Comparison of ENCODE assay signal across 8 cellular contexts in genomic region chr12:48997719-48998496, GRCh38. TPM values are rescaled to one million over a fixed set of nuclear protein-coding genes. Genes with fewer than 3 reads are reported as not detected.
DNase-seq lines count a peak whose midpoint lies in the region; FAIRE-seq and TF ChIP-seq lines count a peak whose summit lies in the region.

No MANE protein-coding gene starts in this region.

- peak; percentile 30 for TF ChIP-seq POLR2A in GM18526 (IDR thresholded peaks at IDR 0.05; ENCODE audit: extremely low read depth, insufficient read length)
- TF ChIP-seq POLR2A in NB4 (IDR thresholded peaks at IDR 0.05; ENCODE audit: extremely low read depth, insufficient read length), result no peak

- H3K4me3 Mint-ChIP-seq in mesothelial cell of epicardium, result peak overlapping the region; percentile 43

- peaks cover 18% of the 10 kb centered on the region for H3K4me1 Mint-ChIP-seq in mesothelial cell of epicardium

- no peaks in the 10 kb centered on the region for H3K9me3 Mint-ChIP-seq in mesothelial cell of epicardium

- peaks cover 77% of the 10 kb centered on the region for H3K27me3 Mint-ChIP-seq in mesothelial cell of epicardium (ENCODE audit: low read depth)

- peaks cover 18% of the 10 kb centered on the region for H3K36me3 Mint-ChIP-seq in mesothelial cell of epicardium

- peaks cover 46 to 61% (median 55%) of the 10 kb centered on the region in 10 experiments for H3K4me1 ChIP-seq in BLaER1 treated with 17β-estradiol and CSF1 and Interleukin-3, amounts not matched to agents 10 nM and 100 nM

- peaks cover 0 to 49% (median 13%) of the 10 kb centered on the region in 11 experiments; a peak in 13 of 22 replicates for H4K20me1 ChIP-seq in BLaER1 treated with 17β-estradiol and CSF1 and Interleukin-3, amounts not matched to agents 10 nM and 100 nM

- peak overlapping the region; percentile 92 to 100 (median 97) for H3K4me2 ChIP-seq in BLaER1 treated with 17β-estradiol and CSF1 and Interleukin-3, amounts not matched to agents 10 nM and 100 nM

- peaks cover 70 to 85% (median 78%) of the 10 kb centered on the region in 11 experiments for H3K27me3 ChIP-seq in BLaER1 treated with 17β-estradiol and CSF1 and Interleukin-3, amounts not matched to agents 10 nM and 100 nM
- H3K27me3 ChIP-seq in bronchial epithelial cell (ENCODE audit: control insufficient read depth, insufficient read depth, low read length), result peaks cover 5% of the 10 kb centered on the region

- DNase-seq in NB4 (ENCODE audit: low read depth) (peak; percentile 67), bronchial epithelial cell (ENCODE audit: low read depth) (no peak), mesothelial cell of epicardium (ENCODE audit: low spot score in 2 of 2, unreplicated experiment in 2 of 2) (no peak), HCEC 1CT (no peak), hepatic stellate cell (ENCODE audit: low spot score) (no peak), SKM-1 (lab: John Stamatoyannopoulos, UW; ENCODE audit: unreplicated experiment) (no peak)

- no peak overlapping the region for H3K27ac Mint-ChIP-seq in mesothelial cell of epicardium

- FAIRE-seq in bronchial epithelial cell (lab: Jason Lieb, UNC), result no peak

- H3K9me3 ChIP-seq in BLaER1 treated with 17β-estradiol and CSF1 and Interleukin-3, amounts not matched to agents 10 nM and 100 nM (replicated peaks in 1 of 11), result no peaks in the 10 kb centered on the region

- peak overlapping the region; percentile 12 to 78 (median 67); a peak in 20 of 22 replicates for H3K9ac ChIP-seq in BLaER1 treated with 17β-estradiol and CSF1 and Interleukin-3, amounts not matched to agents 10 nM and 100 nM

- peak overlapping the region in 3 of 11 experiments; percentile 3 to 54 (median 35); a peak in 5 of 22 replicates for H3K27ac ChIP-seq in BLaER1 treated with 17β-estradiol and CSF1 and Interleukin-3, amounts not matched to agents 10 nM and 100 nM

- TF ChIP-seq CTCF in NB4 (IDR thresholded peaks at IDR 0.05; ENCODE audit: low read depth, low read length) (peak; percentile 14), bronchial epithelial cell (IDR thresholded peaks at IDR 0.05; ENCODE audit: insufficient read depth, low read length, severe bottlenecking) (no peak), mesothelial cell of epicardium (IDR thresholded peaks at IDR 0.05; ENCODE audit: unreplicated experiment) (no peak)

- H3K4me3 ChIP-seq in BLaER1 treated with 17β-estradiol and CSF1 and Interleukin-3, amounts not matched to agents 10 nM and 100 nM, result peak overlapping the region; percentile 48 to 71 (median 59)
- peak overlapping the region; percentile 78 for H3K4me3 ChIP-seq in NB4 (ENCODE audit: low read depth, low read length)
- peak overlapping the region; percentile 37 for H3K4me3 ChIP-seq in bronchial epithelial cell (ENCODE audit: low read depth, low read length)

- H3K36me3 ChIP-seq in BLaER1 treated with 17β-estradiol and CSF1 and Interleukin-3, amounts not matched to agents 10 nM and 100 nM, result peaks cover 13 to 28% (median 19%) of the 10 kb centered on the region in 11 experiments
- H3K36me3 ChIP-seq in bronchial epithelial cell (ENCODE audit: control insufficient read depth, insufficient read depth, low read length), result peaks cover 5% of the 10 kb centered on the region

RNA-seq across cellular contexts. Expression of gene DDN, which starts 1.3 kb away (rescaled TPM):
- 0.13 and 0.26 TPM in 2 replicates for total RNA-seq in bronchial epithelial cell
- 0.27 to 0.36 TPM (median 0.29 TPM) in 3 replicates for total RNA-seq in mesothelial cell of epicardium

RNA-seq across cellular contexts. Expression of gene WNT1, which starts 19.8 kb away (rescaled TPM):
- total RNA-seq in bronchial epithelial cell, result not detected in 2 replicates
- total RNA-seq in mesothelial cell of epicardium, result not detected in 3 replicates

RNA-seq across cellular contexts. Expression of gene PRKAG1, which starts 20.7 kb away (rescaled TPM):
- total RNA-seq in bronchial epithelial cell, result 68.6 and 93.7 TPM in 2 replicates
- 58.7 to 61.8 TPM (median 59.4 TPM) in 3 replicates for total RNA-seq in mesothelial cell of epicardium

RNA-seq across cellular contexts. Expression of gene WNT10B, which starts 26.4 kb away (rescaled TPM):
- total RNA-seq in bronchial epithelial cell (not detected in 2 replicates), mesothelial cell of epicardium (0.77 to 1.2 TPM (median 0.98 TPM) in 3 replicates)

RNA-seq across cellular contexts. Expression of gene ARF3, which starts 40.6 kb away (rescaled TPM):
- total RNA-seq in bronchial epithelial cell (30.0 and 38.7 TPM in 2 replicates), mesothelial cell of epicardium (123 to 125 TPM (median 125 TPM) in 3 replicates)
